In the genomic region with DNA sequence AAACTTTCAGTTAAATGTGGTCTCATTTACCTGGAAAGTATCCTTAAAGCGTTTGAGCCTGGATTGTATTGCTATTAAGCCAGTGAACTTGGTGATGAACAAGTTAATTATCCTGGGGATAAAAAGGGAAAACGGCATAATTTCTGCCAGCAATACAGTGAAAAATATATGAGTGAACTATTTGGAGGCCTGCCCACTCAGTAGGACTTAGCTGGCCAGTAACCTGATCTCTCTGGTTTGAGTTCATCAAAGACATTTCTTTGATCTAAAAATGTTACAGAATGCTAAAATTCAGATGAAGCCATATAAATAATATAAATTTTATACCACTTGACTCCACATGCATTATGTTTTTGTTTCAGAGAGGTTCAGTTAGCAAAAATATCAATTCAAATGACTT, we compare ENCODE assay signal across 16 cellular contexts.
"Had no signal": no experiment of that assay in that cellular context is flagged by ENCODE, and none has a peak within 500 bp of the region (broad histone marks: within the 10 kb centered on the region; RNA-seq: fewer than 3 reads in every experiment).

No MANE protein-coding gene starts in this region.

- H3K4me1 Mint-ChIP-seq: activated CD4-positive, alpha-beta T cell treated with anti-CD3 and anti-CD28 coated beads, Interleukin-2, amount 10 ng/mL, durations not matched to agents 7 days and 5 days; naive thymus-derived CD4-positive, alpha-beta T cell; stimulated activated memory B cell treated with anti-CD40 and anti-IgM and Interleukin-4, amounts not matched to agents 10 μg/mL and 1 μg/mL and 100 μg/mL, for 72 hours had no signal

- H3K27ac ChIP-seq: cardiac muscle cell, colonic mucosa, neutrophil had no signal

- H3K36me3 ChIP-seq: cardiac muscle cell, colonic mucosa, neutrophil had no signal

- H3K9me3 Mint-ChIP-seq: activated CD4-positive, alpha-beta T cell treated with anti-CD3 and anti-CD28 coated beads, Interleukin-2, amount 10 ng/mL, durations not matched to agents 7 days and 5 days; activated T-helper 2 cell treated with anti-CD3 and anti-CD28 coated beads, Interferon-gamma antibody, Interleukin-2, Interleukin-4, amounts not matched to agents 10 μg/mL and 5 μg/mL and 100 μg/mL, durations not matched to agents 14 hours and 24 hours and 36 hours; naive thymus-derived CD4-positive, alpha-beta T cell; stimulated activated memory B cell treated with anti-CD40 and anti-IgM and Interleukin-4, amounts not matched to agents 10 μg/mL and 1 μg/mL and 100 μg/mL, for 72 hours; type B pancreatic cell had no signal

- H3K27ac Mint-ChIP-seq: activated CD4-positive, alpha-beta T cell treated with anti-CD3 and anti-CD28 coated beads, Interleukin-2, amount 10 ng/mL, durations not matched to agents 7 days and 5 days; activated T-helper 2 cell treated with anti-CD3 and anti-CD28 coated beads, Interferon-gamma antibody, Interleukin-2, Interleukin-4, amounts not matched to agents 10 μg/mL and 5 μg/mL and 100 μg/mL, durations not matched to agents 14 hours and 24 hours and 36 hours; naive thymus-derived CD4-positive, alpha-beta T cell; stimulated activated memory B cell treated with anti-CD40 and anti-IgM and Interleukin-4, amounts not matched to agents 10 μg/mL and 1 μg/mL and 100 μg/mL, for 72 hours; type B pancreatic cell had no signal

- H3K9me3 ChIP-seq: colonic mucosa, neutrophil had no signal

- H3K27me3 ChIP-seq: cardiac muscle cell, colonic mucosa, neutrophil had no signal

- DNase-seq: activated CD4-positive, alpha-beta T cell treated with anti-CD3 and anti-CD28 coated beads, Interleukin-2, amount 10 ng/mL, durations not matched to agents 7 days and 5 days; activated CD4-positive, CD25-positive, alpha-beta regulatory T cell; activated naive CD4-positive, alpha-beta T cell treated with anti-CD3 and anti-CD28 coated beads, Interleukin-2, amount 50 U/mL, for 16 hours; activated T-cell treated with anti-CD3 and anti-CD28 coated beads for 4 hours; colonic mucosa; effector CD4-positive, alpha-beta T cell; left colon; naive thymus-derived CD4-positive, alpha-beta T cell; right cardiac atrium; substantia nigra; T-helper 2 cell had no signal

- H3K4me3 ChIP-seq: cardiac muscle cell, colonic mucosa had no signal

- ATAC-seq: left colon; naive thymus-derived CD4-positive, alpha-beta T cell; right cardiac atrium; stimulated activated memory B cell treated with anti-CD40 and anti-IgM and Interleukin-4, amounts not matched to agents 10 μg/mL and 1 μg/mL and 100 μg/mL, for 72 hours had no signal

- H3K27me3 Mint-ChIP-seq: activated CD4-positive, alpha-beta T cell treated with anti-CD3 and anti-CD28 coated beads, Interleukin-2, amount 10 ng/mL, durations not matched to agents 7 days and 5 days; naive thymus-derived CD4-positive, alpha-beta T cell; stimulated activated memory B cell treated with anti-CD40 and anti-IgM and Interleukin-4, amounts not matched to agents 10 μg/mL and 1 μg/mL and 100 μg/mL, for 72 hours; type B pancreatic cell had no signal

- H3K4me1 ChIP-seq: colonic mucosa had no signal

- H3K36me3 Mint-ChIP-seq: naive thymus-derived CD4-positive, alpha-beta T cell; stimulated activated memory B cell treated with anti-CD40 and anti-IgM and Interleukin-4, amounts not matched to agents 10 μg/mL and 1 μg/mL and 100 μg/mL, for 72 hours; type B pancreatic cell had no signal

- H3K4me3 Mint-ChIP-seq: activated CD4-positive, alpha-beta T cell treated with anti-CD3 and anti-CD28 coated beads, Interleukin-2, amount 10 ng/mL, durations not matched to agents 7 days and 5 days; naive thymus-derived CD4-positive, alpha-beta T cell; stimulated activated memory B cell treated with anti-CD40 and anti-IgM and Interleukin-4, amounts not matched to agents 10 μg/mL and 1 μg/mL and 100 μg/mL, for 72 hours; type B pancreatic cell had no signal
